ENCODE assay signal across 10 cellular contexts in genomic region chr2:69947078-69947801, GRCh38. TPM values are rescaled to one million over a fixed set of nuclear protein-coding genes. Genes with fewer than 3 reads are reported as not detected.
DNase-seq lines count a peak whose midpoint lies in the region; ATAC-seq and TF ChIP-seq lines count a peak whose summit lies in the region.
"Had no signal": no experiment of that assay in that cellular context is flagged by ENCODE, and none has a peak within 500 bp of the region (broad histone marks: within the 10 kb centered on the region; RNA-seq: fewer than 3 reads in every experiment).

No MANE protein-coding gene starts in this region.

- no peaks in the 10 kb centered on the region for H3K9me3 ChIP-seq in OCI-LY7 (ENCODE audit: low read length)
- H3K9me3 ChIP-seq in effector memory CD4-positive, alpha-beta T cell (ENCODE audit: control insufficient read depth, low read length), result no peaks in the 10 kb centered on the region
- H3K9me3 ChIP-seq in upper lobe of right lung, result no peaks in the 10 kb centered on the region
- H3K9me3 ChIP-seq in ascending aorta, result no peaks in the 10 kb centered on the region

- POLR2A ChIA-PET in OCI-LY7 (lab: Charles Lee), result interaction anchor here (0.6 to 0.7 kb wide), 3 partner anchors 8 to 174 kb away, joined by 3 to 5 read pairs (median 3); no protein-coding TSS in a partner anchor

- no peak for TF ChIP-seq CTCF in OCI-LY7 (conservative IDR thresholded peaks at IDR 0.05; ENCODE audit: low read length)
- no peak for TF ChIP-seq CTCF in upper lobe of right lung (IDR thresholded peaks at IDR 0.05)
- TF ChIP-seq CTCF in ascending aorta (IDR thresholded peaks at IDR 0.05), result no peak

- H3K27me3 Mint-ChIP-seq in stimulated activated naive CD8-positive, alpha-beta T cell treated with anti-CD3 and anti-CD28 coated beads, Interleukin-15, Interleukin-2, amounts not matched to agents 100 ng/mL and 50 ng/mL, for 24 hours, result no peaks in the 10 kb centered on the region

- peak overlapping the region; percentile 90 for H2AFZ ChIP-seq in OCI-LY7 (ENCODE audit: low read length)

- peaks cover 5% of the 10 kb centered on the region for H3K36me3 Mint-ChIP-seq in stimulated activated naive CD8-positive, alpha-beta T cell treated with anti-CD3 and anti-CD28 coated beads, Interleukin-15, Interleukin-2, amounts not matched to agents 100 ng/mL and 50 ng/mL, for 24 hours (ENCODE audit: low read depth)

- peaks cover 42% of the 10 kb centered on the region for H3K4me1 Mint-ChIP-seq in stimulated activated naive CD8-positive, alpha-beta T cell treated with anti-CD3 and anti-CD28 coated beads, Interleukin-15, Interleukin-2, amounts not matched to agents 100 ng/mL and 50 ng/mL, for 24 hours (ENCODE audit: low read depth)

- no peaks in the 10 kb centered on the region for H4K20me1 ChIP-seq in OCI-LY7 (ENCODE audit: insufficient read depth, low read length)

- H3K4me3 ChIP-seq in OCI-LY7 (ENCODE audit: low read depth, low read length, poor library complexity, severe bottlenecking), result no peak overlapping the region
- H3K4me3 ChIP-seq in effector memory CD4-positive, alpha-beta T cell (ENCODE audit: insufficient read depth, low read depth, low read length, poor library complexity, severe bottlenecking), result no peak overlapping the region
- no peak overlapping the region for H3K4me3 ChIP-seq in upper lobe of right lung
- no peak overlapping the region for H3K4me3 ChIP-seq in ascending aorta

- H3K36me3 ChIP-seq in OCI-LY7 (ENCODE audit: insufficient read depth, low read length) (no peaks in the 10 kb centered on the region), upper lobe of right lung (peaks cover 2% of the 10 kb centered on the region), ascending aorta (peaks cover 8 to 16% of the 10 kb centered on the region in 2 donors)
- H3K36me3 ChIP-seq in effector memory CD4-positive, alpha-beta T cell (ENCODE audit: control insufficient read depth, insufficient read depth, low read length), result peaks cover 4% of the 10 kb centered on the region

- no peaks in the 10 kb centered on the region for H3K27me3 ChIP-seq in effector memory CD4-positive, alpha-beta T cell (replicated peaks; ENCODE audit: control insufficient read depth, insufficient read depth, low read length, poor library complexity, severe bottlenecking)
- H3K27me3 ChIP-seq in upper lobe of right lung (peaks cover 6% of the 10 kb centered on the region), ascending aorta (no peaks in the 10 kb centered on the region)

- peak overlapping the region; percentile 56 for H3K4me2 ChIP-seq in OCI-LY7 (ENCODE audit: low read length)

- CTCF ChIA-PET in OCI-LY7 (lab: Charles Lee; ENCODE audit: unreplicated experiment), result interaction anchor here (0.9 kb wide), 1 partner anchor 124 kb away, joined by 3 read pairs; no protein-coding TSS in a partner anchor

- no peak for DNase-seq in stimulated activated naive CD8-positive, alpha-beta T cell treated with anti-CD3 and anti-CD28 coated beads, Interleukin-15, Interleukin-2, amounts not matched to agents 100 U/mL and 50 U/mL, for 24 hours
- DNase-seq in OCI-LY7 (ENCODE audit: low spot score) (no peak), upper lobe of right lung (no peak), ascending aorta (ENCODE audit: low spot score in 2 of 2) (no peak), posterior cingulate gyrus (no peak)
- DNase-seq in effector memory CD4-positive, alpha-beta T cell, result no peak
- DNase-seq: mesendoderm, NCI-H187 had no signal

- no peak for ATAC-seq in stimulated activated naive CD8-positive, alpha-beta T cell treated with anti-CD3 and anti-CD28 coated beads, Interleukin-15, Interleukin-2, amounts not matched to agents 100 U/mL and 50 U/mL, for 24 hours
- ATAC-seq in upper lobe of right lung (no peak), HG03097 (IDR thresholded peaks at IDR 0.05; ENCODE audit: low FRiP score, unreplicated experiment) (no peak)

- intact Hi-C loops in OCI-LY7 (cut with micrococcal nuclease; ENCODE audit: unreplicated experiment), result no loop called here
- intact Hi-C loops in upper lobe of right lung (cut with DNase I), result no loop called here
- intact Hi-C loops in ascending aorta (cut with DNase I), result no loop called here
- intact Hi-C loops in posterior cingulate gyrus (cut with DNase I), result no loop called here

- H3K79me2 ChIP-seq in OCI-LY7 (ENCODE audit: insufficient read depth, low read depth, low read length), result no peaks in the 10 kb centered on the region

- no peak overlapping the region for H3K4me3 Mint-ChIP-seq in stimulated activated naive CD8-positive, alpha-beta T cell treated with anti-CD3 and anti-CD28 coated beads, Interleukin-15, Interleukin-2, amounts not matched to agents 100 ng/mL and 50 ng/mL, for 24 hours

- peak overlapping the region; percentile 46 for H3K27ac Mint-ChIP-seq in stimulated activated naive CD8-positive, alpha-beta T cell treated with anti-CD3 and anti-CD28 coated beads, Interleukin-15, Interleukin-2, amounts not matched to agents 100 ng/mL and 50 ng/mL, for 24 hours

- H3K9me2 ChIP-seq in OCI-LY7 (ENCODE audit: insufficient read depth, low read length), result no peaks in the 10 kb centered on the region

- no peaks in the 10 kb centered on the region for H3K9me3 Mint-ChIP-seq in stimulated activated naive CD8-positive, alpha-beta T cell treated with anti-CD3 and anti-CD28 coated beads, Interleukin-15, Interleukin-2, amounts not matched to agents 100 ng/mL and 50 ng/mL, for 24 hours

- no TSS peak for BruUV-seq in OCI-LY7 (replicated peaks; lab: Mats Ljungman, UMichigan)

- H3K27ac ChIP-seq in OCI-LY7 (ENCODE audit: low read depth, low read length, poor library complexity, severe bottlenecking) (no peak overlapping the region), upper lobe of right lung (peak overlapping the region; percentile 60), ascending aorta (no peak overlapping the region)
- peak overlapping the region; percentile 8 for H3K27ac ChIP-seq in effector memory CD4-positive, alpha-beta T cell (ENCODE audit: insufficient read depth, low read length, poor library complexity, severe bottlenecking)

- H3K4me1 ChIP-seq in OCI-LY7 (ENCODE audit: insufficient read depth, low read length, poor library complexity, severe bottlenecking) (peaks cover 17% of the 10 kb centered on the region), upper lobe of right lung (peaks cover 8% of the 10 kb centered on the region), ascending aorta (no peaks in the 10 kb centered on the region)
- H3K4me1 ChIP-seq in effector memory CD4-positive, alpha-beta T cell (ENCODE audit: control insufficient read depth, insufficient read depth, low read length, poor library complexity, severe bottlenecking), result peaks cover 20% of the 10 kb centered on the region

RNA-seq across cellular contexts. Expression of gene ASPRV1, which starts 14.2 kb away (rescaled TPM):
- total RNA-seq in OCI-LY7 (2014; rRNA removed; shearing (Covaris generic)), result 0.88 and 1.4 TPM in 2 replicates
- 0.77 and 1.3 TPM in 2 replicates for total RNA-seq in OCI-LY7 (2022)
- 2.1 TPM for total RNA-seq in upper lobe of right lung
- total RNA-seq in ascending aorta, result 4.3 TPM

RNA-seq across cellular contexts. Expression of gene MXD1, which starts 32.3 kb away (rescaled TPM):
- total RNA-seq in OCI-LY7 (2014; rRNA removed; shearing (Covaris generic)), result 1.1 and 2.2 TPM in 2 replicates
- total RNA-seq in OCI-LY7 (2022), result 2.8 and 2.9 TPM in 2 replicates
- 21.3 TPM for total RNA-seq in upper lobe of right lung
- 4.6 TPM for total RNA-seq in ascending aorta

RNA-seq across cellular contexts. Expression of gene SNRNP27, which starts 53.5 kb away (rescaled TPM):
- total RNA-seq in OCI-LY7 (2014; rRNA removed; shearing (Covaris generic)), result 42.2 and 61.9 TPM in 2 replicates
- total RNA-seq in OCI-LY7 (2022) (76.0 and 82.4 TPM in 2 replicates), upper lobe of right lung (41.0 TPM), ascending aorta (157 TPM)

Comparison
In these comparisons a context has a peak if more than half of its experiments do, and no peak if none do; other contexts are left out.
1. H3K27ac ChIP-seq: peak in effector memory CD4-positive, alpha-beta T cell (single experiment) and upper lobe of right lung (single experiment); none in OCI-LY7 (single experiment) and ascending aorta (0 of 2).